Comparison of ENCODE assay signal across 8 cellular contexts in genomic region chr11:62601364-62602140, GRCh38. TPM values are rescaled to one million over a fixed set of nuclear protein-coding genes. Genes with fewer than 3 reads are reported as not detected.
DNase-seq lines count a peak whose midpoint lies in the region; ATAC-seq and TF ChIP-seq lines count a peak whose summit lies in the region.

TSS of gene MTA2 (minus strand) at chr11:62601865. CDS start at chr11:62601450, 415 bp downstream.

- no peaks in the 10 kb centered on the region for H3K27me3 Mint-ChIP-seq in activated CD4-positive, alpha-beta T cell treated with anti-CD3 and anti-CD28 coated beads, Interleukin-2, amount 10 ng/mL, durations not matched to agents 24 days and 14 days

- H3K9ac ChIP-seq in colonic mucosa (ENCODE audit: low read depth in 2 of 2, low read length in 2 of 2), result peak within 1 kb of the TSS; percentile 97 to 98

- POLR2A ChIA-PET in BJ (lab: Charles Lee), result interaction anchor here (0.6 to 1.5 kb wide), 5 partner anchors 10 to 126 kb away, joined by 3 to 16 read pairs (median 5); partner anchors contain the start of genes C11orf98, CSKMT, HNRNPUL2 and TTC9C

- H3K36me3 ChIP-seq in BJ (ENCODE audit: control insufficient read depth, insufficient read depth, low read length) (peaks cover 19% of the 10 kb centered on the region), colonic mucosa (peaks cover 6% of the 10 kb centered on the region)

- no peaks in the 10 kb centered on the region for H3K9me3 ChIP-seq in colonic mucosa

- H3K36me3 Mint-ChIP-seq in activated CD4-positive, alpha-beta T cell treated with anti-CD3 and anti-CD28 coated beads, Interleukin-2, amount 10 ng/mL, durations not matched to agents 24 days and 14 days (ENCODE audit: low read depth), result peaks cover 73% of the 10 kb centered on the region

- no peaks in the 10 kb centered on the region for H3K27me3 ChIP-seq in BJ (ENCODE audit: control insufficient read depth, insufficient read depth, low read length)
- no peaks in the 10 kb centered on the region for H3K27me3 ChIP-seq in colonic mucosa

- peaks cover 44% of the 10 kb centered on the region for H3K4me1 Mint-ChIP-seq in activated CD4-positive, alpha-beta T cell treated with anti-CD3 and anti-CD28 coated beads, Interleukin-2, amount 10 ng/mL, durations not matched to agents 24 days and 14 days

- peaks cover 5% of the 10 kb centered on the region for H3K4me1 ChIP-seq in colonic mucosa

- H3K4me3 Mint-ChIP-seq in activated CD4-positive, alpha-beta T cell treated with anti-CD3 and anti-CD28 coated beads, Interleukin-2, amount 10 ng/mL, durations not matched to agents 24 days and 14 days, result peak within 1 kb of the TSS; percentile 95

- intact Hi-C loops in activated CD4-positive, alpha-beta T cell treated with anti-CD3 and anti-CD28 coated beads, Interleukin-2, amount 10 ng/mL, durations not matched to agents 24 days and 14 days (cut with micrococcal nuclease), result loop anchor here (1.0 to 10.0 kb wide), 3 partner anchors 21 to 1643 kb away; partner anchors contain the start of genes FKBP2 and PPP1R14B
- intact Hi-C loops in colonic mucosa (cut with DNase I), result no loop called here
- intact Hi-C loops in left colon (cut with DNase I, micrococcal nuclease), result no loop called here

- peak; percentile 85 for DNase-seq in BJ (ENCODE audit: low read depth)
- peak; percentile 99 for DNase-seq in NCI-H526 treated with DMSO at 0.1 percent for 48 hours (lab: John Stamatoyannopoulos, UW)
- peak; percentile 100 for DNase-seq in activated CD4-positive, alpha-beta T cell treated with anti-CD3 and anti-CD28 coated beads, Interleukin-2, amount 10 ng/mL, durations not matched to agents 24 days and 14 days
- peak; percentile 97 for DNase-seq in colonic mucosa
- DNase-seq in left colon, result peak; percentile 97 to 98
- DNase-seq in stimulated activated CD4-positive, alpha-beta T cell treated with anti-CD3 and anti-CD28 coated beads, Interleukin-1b, Interleukin-23, amount 100 ng/mL, for 48 hours, result peak; percentile 100

- ATAC-seq in GM19324 (IDR thresholded peaks at IDR 0.05; ENCODE audit: low FRiP score, unreplicated experiment), result peak; percentile 76
- ATAC-seq in HG03469 (IDR thresholded peaks at IDR 0.05; ENCODE audit: unreplicated experiment), result peak; percentile 50
- ATAC-seq in left colon, result peak; percentile 82

- no peak for TF ChIP-seq CTCF in BJ (IDR thresholded peaks at IDR 0.05; ENCODE audit: insufficient read depth, low read depth, low read length)
- TF ChIP-seq CTCF in colonic mucosa (IDR thresholded peaks at IDR 0.05), result no peak

- peak within 1 kb of the TSS; percentile 99 for H3K27ac ChIP-seq in colonic mucosa

- no peaks in the 10 kb centered on the region for H3K9me3 Mint-ChIP-seq in activated CD4-positive, alpha-beta T cell treated with anti-CD3 and anti-CD28 coated beads, Interleukin-2, amount 10 ng/mL, durations not matched to agents 24 days and 14 days

- H3K4me3 ChIP-seq in BJ (ENCODE audit: low read depth, low read length) (peak within 1 kb of the TSS; percentile 96), colonic mucosa (peak within 1 kb of the TSS; percentile 87)

- CTCF ChIA-PET in BJ (lab: Yijun Ruan, JAX), result interaction anchor here (0.6 to 1.7 kb wide), 6 partner anchors 10 to 206 kb away, joined by 3 to 12 read pairs (median 6); partner anchors contain the start of gene TUT1

- peak within 1 kb of the TSS; percentile 88 for H3K27ac Mint-ChIP-seq in activated CD4-positive, alpha-beta T cell treated with anti-CD3 and anti-CD28 coated beads, Interleukin-2, amount 10 ng/mL, durations not matched to agents 24 days and 14 days

RNA-seq across cellular contexts. Expression of gene MTA2, which starts in this region (rescaled TPM):
- polyA plus RNA-seq in BJ (2011; rRNA removed), result 16.4 and 17.8 TPM in 2 replicates
- 42.7 and 47.1 TPM in 2 replicates for polyA minus RNA-seq in BJ (2011; rRNA and poly(A)+ RNA removed)
- 219 and 220 TPM in 2 replicates for total RNA-seq in activated CD4-positive, alpha-beta T cell treated with anti-CD3 and anti-CD28 coated beads, Interleukin-2, amount 10 ng/mL, durations not matched to agents 24 days and 14 days
- total RNA-seq in colonic mucosa, result 100 to 1,000 TPM in 1 of 2 donors, 10 to 100 TPM in 1; 91.0 to 133 TPM
- 10 to 100 TPM; 84.5 to 96.6 TPM for total RNA-seq in left colon

Comparison
In these comparisons a context has a peak if more than half of its experiments do, and no peak if none do; other contexts are left out.
1. Peak in every context shown above with its lines: DNase-seq, ATAC-seq, H3K4me3 ChIP-seq and H3K27ac ChIP-seq.